Comparison of ENCODE assay signal across 2 cellular contexts in the genomic region with DNA sequence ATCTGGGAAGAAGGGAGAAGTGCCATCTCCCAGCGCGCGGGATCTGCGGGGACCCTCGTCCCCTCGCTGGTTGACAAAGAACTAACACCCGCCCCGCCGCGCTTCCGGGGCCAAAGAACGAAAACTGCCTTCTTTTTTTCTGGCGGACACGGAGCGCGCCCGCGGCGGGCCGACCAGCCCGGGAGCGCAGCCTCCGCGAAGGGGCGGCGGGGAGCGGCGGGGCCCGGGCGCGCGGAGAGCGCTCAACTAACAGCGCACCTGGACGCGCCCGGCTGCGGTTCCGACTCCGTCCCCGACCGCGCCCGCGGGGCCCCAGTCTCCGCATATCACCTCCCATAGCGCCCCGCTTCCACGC.
TF ChIP-seq lines count a peak whose summit lies in the region.

No MANE protein-coding gene starts in this region.

TF ChIP-seq in K562, 482 proteins besides CTCF, POLR2A, EP300 and RAD21 (continued from another document):
- TF ChIP-seq, protein P1, sequence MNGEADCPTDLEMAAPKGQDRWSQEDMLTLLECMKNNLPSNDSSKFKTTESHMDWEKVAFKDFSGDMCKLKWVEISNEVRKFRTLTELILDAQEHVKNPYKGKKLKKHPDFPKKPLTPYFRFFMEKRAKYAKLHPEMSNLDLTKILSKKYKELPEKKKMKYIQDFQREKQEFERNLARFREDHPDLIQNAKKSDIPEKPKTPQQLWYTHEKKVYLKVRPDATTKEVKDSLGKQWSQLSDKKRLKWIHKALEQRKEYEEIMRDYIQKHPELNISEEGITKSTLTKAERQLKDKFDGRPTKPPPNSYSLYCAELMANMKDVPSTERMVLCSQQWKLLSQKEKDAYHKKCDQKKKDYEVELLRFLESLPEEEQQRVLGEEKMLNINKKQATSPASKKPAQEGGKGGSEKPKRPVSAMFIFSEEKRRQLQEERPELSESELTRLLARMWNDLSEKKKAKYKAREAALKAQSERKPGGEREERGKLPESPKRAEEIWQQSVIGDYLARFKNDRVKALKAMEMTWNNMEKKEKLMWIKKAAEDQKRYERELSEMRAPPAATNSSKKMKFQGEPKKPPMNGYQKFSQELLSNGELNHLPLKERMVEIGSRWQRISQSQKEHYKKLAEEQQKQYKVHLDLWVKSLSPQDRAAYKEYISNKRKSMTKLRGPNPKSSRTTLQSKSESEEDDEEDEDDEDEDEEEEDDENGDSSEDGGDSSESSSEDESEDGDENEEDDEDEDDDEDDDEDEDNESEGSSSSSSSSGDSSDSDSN (IDR thresholded peaks at IDR 0.05; ENCODE audit: borderline replicate concordance in 1 of 2, low read depth in 2 of 2, low read length in 2 of 2) = peak; percentile 65 to 73; a peak in 1 of 4 replicates
- no peak for TF ChIP-seq RBFOX2 (IDR thresholded peaks at IDR 0.05; ENCODE audit: low read depth, low read length)

TF ChIP-seq in liver, 16 proteins besides CTCF, POLR2A, EP300 and RAD21 (continued from another document):
- TF ChIP-seq, protein P2, sequence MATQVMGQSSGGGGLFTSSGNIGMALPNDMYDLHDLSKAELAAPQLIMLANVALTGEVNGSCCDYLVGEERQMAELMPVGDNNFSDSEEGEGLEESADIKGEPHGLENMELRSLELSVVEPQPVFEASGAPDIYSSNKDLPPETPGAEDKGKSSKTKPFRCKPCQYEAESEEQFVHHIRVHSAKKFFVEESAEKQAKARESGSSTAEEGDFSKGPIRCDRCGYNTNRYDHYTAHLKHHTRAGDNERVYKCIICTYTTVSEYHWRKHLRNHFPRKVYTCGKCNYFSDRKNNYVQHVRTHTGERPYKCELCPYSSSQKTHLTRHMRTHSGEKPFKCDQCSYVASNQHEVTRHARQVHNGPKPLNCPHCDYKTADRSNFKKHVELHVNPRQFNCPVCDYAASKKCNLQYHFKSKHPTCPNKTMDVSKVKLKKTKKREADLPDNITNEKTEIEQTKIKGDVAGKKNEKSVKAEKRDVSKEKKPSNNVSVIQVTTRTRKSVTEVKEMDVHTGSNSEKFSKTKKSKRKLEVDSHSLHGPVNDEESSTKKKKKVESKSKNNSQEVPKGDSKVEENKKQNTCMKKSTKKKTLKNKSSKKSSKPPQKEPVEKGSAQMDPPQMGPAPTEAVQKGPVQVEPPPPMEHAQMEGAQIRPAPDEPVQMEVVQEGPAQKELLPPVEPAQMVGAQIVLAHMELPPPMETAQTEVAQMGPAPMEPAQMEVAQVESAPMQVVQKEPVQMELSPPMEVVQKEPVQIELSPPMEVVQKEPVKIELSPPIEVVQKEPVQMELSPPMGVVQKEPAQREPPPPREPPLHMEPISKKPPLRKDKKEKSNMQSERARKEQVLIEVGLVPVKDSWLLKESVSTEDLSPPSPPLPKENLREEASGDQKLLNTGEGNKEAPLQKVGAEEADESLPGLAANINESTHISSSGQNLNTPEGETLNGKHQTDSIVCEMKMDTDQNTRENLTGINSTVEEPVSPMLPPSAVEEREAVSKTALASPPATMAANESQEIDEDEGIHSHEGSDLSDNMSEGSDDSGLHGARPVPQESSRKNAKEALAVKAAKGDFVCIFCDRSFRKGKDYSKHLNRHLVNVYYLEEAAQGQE (IDR thresholded peaks at IDR 0.05) = no peak
- no peak for TF ChIP-seq SP1 (IDR thresholded peaks at IDR 0.05)
- TF ChIP-seq EGR1 (IDR thresholded peaks at IDR 0.05; ENCODE audit: low read depth in 2 of 2) = no peak
- TF ChIP-seq, protein P3, sequence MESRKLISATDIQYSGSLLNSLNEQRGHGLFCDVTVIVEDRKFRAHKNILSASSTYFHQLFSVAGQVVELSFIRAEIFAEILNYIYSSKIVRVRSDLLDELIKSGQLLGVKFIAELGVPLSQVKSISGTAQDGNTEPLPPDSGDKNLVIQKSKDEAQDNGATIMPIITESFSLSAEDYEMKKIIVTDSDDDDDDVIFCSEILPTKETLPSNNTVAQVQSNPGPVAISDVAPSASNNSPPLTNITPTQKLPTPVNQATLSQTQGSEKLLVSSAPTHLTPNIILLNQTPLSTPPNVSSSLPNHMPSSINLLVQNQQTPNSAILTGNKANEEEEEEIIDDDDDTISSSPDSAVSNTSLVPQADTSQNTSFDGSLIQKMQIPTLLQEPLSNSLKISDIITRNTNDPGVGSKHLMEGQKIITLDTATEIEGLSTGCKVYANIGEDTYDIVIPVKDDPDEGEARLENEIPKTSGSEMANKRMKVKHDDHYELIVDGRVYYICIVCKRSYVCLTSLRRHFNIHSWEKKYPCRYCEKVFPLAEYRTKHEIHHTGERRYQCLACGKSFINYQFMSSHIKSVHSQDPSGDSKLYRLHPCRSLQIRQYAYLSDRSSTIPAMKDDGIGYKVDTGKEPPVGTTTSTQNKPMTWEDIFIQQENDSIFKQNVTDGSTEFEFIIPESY (IDR thresholded peaks at IDR 0.05) = no peak
- no peak for TF ChIP-seq JUND (IDR thresholded peaks at IDR 0.05)
TF ChIP-seq in liver: peak in this region for 0.
